Comparison of ENCODE assay signal across 9 cellular contexts in genomic region chr10:71970331-71970730, GRCh38. TPM values are rescaled to one million over a fixed set of nuclear protein-coding genes. Genes with fewer than 3 reads are reported as not detected.
A peak's percentile ranks its signal among the peaks of the same experiment; 100 is the strongest.
DNase-seq lines count a peak whose midpoint lies in the region; ATAC-seq and TF ChIP-seq lines count a peak whose summit lies in the region.
"Had no signal": no experiment of that assay in that cellular context is flagged by ENCODE, and none has a peak within 500 bp of the region (broad histone marks: within the 10 kb centered on the region; RNA-seq: fewer than 3 reads in every experiment).

No MANE protein-coding gene starts in this region.

- H3K36me3 ChIP-seq in PC-3 (ENCODE audit: low read depth, low read length) (no peaks in the 10 kb centered on the region), prostate gland (no peaks in the 10 kb centered on the region)
- H3K36me3 ChIP-seq in CD8-positive, alpha-beta T cell (ENCODE audit: insufficient read depth, low read length), result no peaks in the 10 kb centered on the region

- H3K4me1 ChIP-seq in PC-3 (ENCODE audit: insufficient read depth, low read length) (peaks cover 99% of the 10 kb centered on the region), prostate gland (replicated peaks) (peaks cover 4% of the 10 kb centered on the region)
- peaks cover 2% of the 10 kb centered on the region for H3K4me1 ChIP-seq in CD8-positive, alpha-beta T cell (ENCODE audit: insufficient read depth, low read length)

- no peak overlapping the region for H3K9ac ChIP-seq in PC-3 (ENCODE audit: low read length)

- peak overlapping the region; percentile 98 for H3K4me2 ChIP-seq in PC-3 (ENCODE audit: low read length)

- H3K9me3 Mint-ChIP-seq in CD8-positive, alpha-beta T cell, result no peaks in the 10 kb centered on the region
- H3K9me3 Mint-ChIP-seq in stimulated activated memory B cell treated with anti-CD40 and anti-IgM and Interleukin-4, amounts not matched to agents 10 μg/mL and 1 μg/mL and 100 μg/mL, for 72 hours, result no peaks in the 10 kb centered on the region
- H3K9me3 Mint-ChIP-seq: activated B cell treated with CpG ODN at 0.5 μM for 24 hours had no signal

- H3K9me3 ChIP-seq in PC-3 (ENCODE audit: low read length) (no peaks in the 10 kb centered on the region), prostate gland (no peaks in the 10 kb centered on the region)
- H3K9me3 ChIP-seq in CD8-positive, alpha-beta T cell (ENCODE audit: low read length), result no peaks in the 10 kb centered on the region

- peaks cover 92% of the 10 kb centered on the region for H3K79me2 ChIP-seq in PC-3 (ENCODE audit: low read length)

- no TSS peak for BruUV-seq in PC-3 (replicated peaks; lab: Mats Ljungman, UMichigan)

- peaks cover 4% of the 10 kb centered on the region; the same call in 1 of the 2 replicates for H4K20me1 ChIP-seq in PC-3 (ENCODE audit: low read length)

- no peaks in the 10 kb centered on the region for H3K36me3 Mint-ChIP-seq in CD8-positive, alpha-beta T cell
- H3K36me3 Mint-ChIP-seq in stimulated activated memory B cell treated with anti-CD40 and anti-IgM and Interleukin-4, amounts not matched to agents 10 μg/mL and 1 μg/mL and 100 μg/mL, for 72 hours, result no peaks in the 10 kb centered on the region

- no peaks in the 10 kb centered on the region for H3F3A ChIP-seq in PC-3 (ENCODE audit: low read length, unreplicated experiment)

- POLR2A ChIA-PET in PC-3 (lab: Charles Lee; ENCODE audit: unreplicated experiment), result no interaction called here
- POLR2A ChIA-PET in CD8-positive, alpha-beta T cell (lab: Charles Lee), result no interaction called here

- intact Hi-C loops in PC-3 (cut with micrococcal nuclease) (loop anchor here (1.0 to 5.0 kb wide), 2 partner anchors 57 to 74 kb away; no protein-coding TSS in a partner anchor), prostate gland (cut with DNase I) (no loop called here)
- intact Hi-C loops in CD8-positive, alpha-beta T cell (cut with DNase I, micrococcal nuclease), result no loop called here

- peaks cover 17% of the 10 kb centered on the region for H3K27me3 Mint-ChIP-seq in CD8-positive, alpha-beta T cell (ENCODE audit: low read depth)
- peaks cover 61% of the 10 kb centered on the region for H3K27me3 Mint-ChIP-seq in stimulated activated memory B cell treated with anti-CD40 and anti-IgM and Interleukin-4, amounts not matched to agents 10 μg/mL and 1 μg/mL and 100 μg/mL, for 72 hours

- peak overlapping the region; percentile 39; the same call in 1 of the 2 replicates for H3K4me3 ChIP-seq in PC-3 (ENCODE audit: low read length)
- peak overlapping the region; percentile 20 for H3K4me3 ChIP-seq in epithelial cell of proximal tubule (ENCODE audit: low read depth, low read length)
- no peak overlapping the region for H3K4me3 ChIP-seq in prostate gland
- no peak overlapping the region for H3K4me3 ChIP-seq in CD8-positive, alpha-beta T cell (ENCODE audit: low read depth, low read length)

- CTCF ChIA-PET in PC-3 (lab: Charles Lee), result interaction anchor here (0.5 to 1.4 kb wide), 3 partner anchors 78 to 562 kb away, joined by 3 to 6 read pairs (median 3); no protein-coding TSS in a partner anchor
- CTCF ChIA-PET in CD8-positive, alpha-beta T cell (lab: Charles Lee), result interaction anchor here (0.7 kb wide), 1 partner anchor 74 kb away, joined by 3 read pairs; no protein-coding TSS in a partner anchor

- peak; percentile 25 for DNase-seq in EL
- DNase-seq in PC-3, result peak; percentile 69
- DNase-seq in epithelial cell of proximal tubule (ENCODE audit: low read depth), result no peak
- peak; percentile 80 for DNase-seq in prostate gland (ENCODE audit: low spot score)
- no peak for DNase-seq in HPDE6-E6E7 (ENCODE audit: extremely low spot score)
- no peak for DNase-seq in CD8-positive, alpha-beta T cell
- no peak for DNase-seq in NCI-H1436 treated with DMSO at 0.1 percent for 48 hours (lab: John Stamatoyannopoulos, UW)
- DNase-seq: activated B cell treated with CpG ODN at 0.5 μM for 24 hours had no signal

- peak; percentile 59 for ATAC-seq in PC-3
- ATAC-seq in CD8-positive, alpha-beta T cell, result no peak
- ATAC-seq in stimulated activated memory B cell treated with anti-CD40 and anti-IgM and Interleukin-4, amounts not matched to agents 10 μg/mL and 1 μg/mL and 100 μg/mL, for 72 hours, result no peak

- TF ChIP-seq POLR2A in prostate gland (IDR thresholded peaks at IDR 0.05), result peak; percentile 57

- no peak overlapping the region for H3K4me3 Mint-ChIP-seq in CD8-positive, alpha-beta T cell
- H3K4me3 Mint-ChIP-seq in stimulated activated memory B cell treated with anti-CD40 and anti-IgM and Interleukin-4, amounts not matched to agents 10 μg/mL and 1 μg/mL and 100 μg/mL, for 72 hours, result no peak overlapping the region
- H3K4me3 Mint-ChIP-seq: activated B cell treated with CpG ODN at 0.5 μM for 24 hours had no signal

- H3K4me1 Mint-ChIP-seq in CD8-positive, alpha-beta T cell (ENCODE audit: low read depth), result peaks cover 2% of the 10 kb centered on the region
- peaks cover 9% of the 10 kb centered on the region for H3K4me1 Mint-ChIP-seq in stimulated activated memory B cell treated with anti-CD40 and anti-IgM and Interleukin-4, amounts not matched to agents 10 μg/mL and 1 μg/mL and 100 μg/mL, for 72 hours
- H3K4me1 Mint-ChIP-seq: activated B cell treated with CpG ODN at 0.5 μM for 24 hours had no signal

- H3K27me3 ChIP-seq in PC-3 (ENCODE audit: low read length) (no peaks in the 10 kb centered on the region), prostate gland (replicated peaks; ENCODE audit: insufficient read depth) (no peaks in the 10 kb centered on the region)
- no peaks in the 10 kb centered on the region for H3K27me3 ChIP-seq in CD8-positive, alpha-beta T cell (ENCODE audit: insufficient read depth, low read length)

- H3K9me2 ChIP-seq in PC-3 (replicated peaks; ENCODE audit: low read length), result no peaks in the 10 kb centered on the region

- peak; percentile 37; the same call in 1 of the 2 replicates for TF ChIP-seq CTCF in PC-3 (conservative IDR thresholded peaks at IDR 0.05; ENCODE audit: low read depth, low read length)
- peak; percentile 36 for TF ChIP-seq CTCF in epithelial cell of proximal tubule (conservative IDR thresholded peaks at IDR 0.05; ENCODE audit: low read depth, low read length)
- TF ChIP-seq CTCF in prostate gland (IDR thresholded peaks at IDR 0.05), result peak in 2 of 4 experiments; percentile 46
- TF ChIP-seq CTCF in CD8-positive, alpha-beta T cell (IDR thresholded peaks at IDR 0.05), result no peak

- no peak overlapping the region for H3K27ac Mint-ChIP-seq in CD8-positive, alpha-beta T cell
- no peak overlapping the region for H3K27ac Mint-ChIP-seq in stimulated activated memory B cell treated with anti-CD40 and anti-IgM and Interleukin-4, amounts not matched to agents 10 μg/mL and 1 μg/mL and 100 μg/mL, for 72 hours
- H3K27ac Mint-ChIP-seq: activated B cell treated with CpG ODN at 0.5 μM for 24 hours had no signal

- 24% methylated on average over 10 of the region's 10 CpGs for WGBS in prostate gland

- peak overlapping the region; percentile 81 for H3K27ac ChIP-seq in PC-3 (ENCODE audit: low read length)
- peak overlapping the region; percentile 78 to 82 for H3K27ac ChIP-seq in prostate gland
- no peak overlapping the region for H3K27ac ChIP-seq in CD8-positive, alpha-beta T cell (ENCODE audit: low read depth, low read length)

- no peak overlapping the region for H2AFZ ChIP-seq in PC-3 (ENCODE audit: low read length)

RNA-seq across cellular contexts. Expression of gene CHST3, which starts 6.1 kb away (rescaled TPM):
- 12.7 and 17.0 TPM in 2 replicates for total RNA-seq in PC-3 (2014; rRNA removed)
- 20.5 and 29.7 TPM in 2 replicates for total RNA-seq in epithelial cell of proximal tubule
- 100 to 1,000 TPM in 1 of 2 donors, 10 to 100 TPM in 1; 16.5 to 197 TPM for total RNA-seq in prostate gland
- not detected for total RNA-seq in CD8-positive, alpha-beta T cell
- total RNA-seq: activated B cell treated with CpG ODN at 0.5 μM for 24 hours had no signal

Comparison
In these comparisons a context has a peak if more than half of its experiments do, and no peak if none do; other contexts are left out.
1. DNase-seq: peak in EL (single experiment), PC-3 (single experiment) and prostate gland (single experiment); none in epithelial cell of proximal tubule (single experiment), HPDE6-E6E7 (single experiment), CD8-positive, alpha-beta T cell (0 of 7) and NCI-H1436 treated with DMSO at 0.1 percent for 48 hours (single experiment).
2. H3K4me3 ChIP-seq: peak in PC-3 (single experiment) and epithelial cell of proximal tubule (single experiment); none in prostate gland (0 of 2) and CD8-positive, alpha-beta T cell (single experiment).
3. RNA of gene CHST3, which starts 6.1 kb away (total RNA-seq): 16.5 to 197 TPM in prostate gland, 20.5 to 29.7 TPM in epithelial cell of proximal tubule and 12.7 to 17.0 TPM in PC-3; not detected in CD8-positive, alpha-beta T cell; every median in the first group is over 10 times any median in the second.